Comparison of ENCODE assay signal across 31 cellular contexts in genomic region chr17:81575836-81576235, GRCh38. TPM values are rescaled to one million over a fixed set of nuclear protein-coding genes. Genes with fewer than 3 reads are reported as not detected.
A peak's percentile ranks its signal among the peaks of the same experiment; 100 is the strongest.
DNase-seq lines count a peak whose midpoint lies in the region; ATAC-seq, FAIRE-seq and TF ChIP-seq lines count a peak whose summit lies in the region.
"Had no signal": no experiment of that assay in that cellular context is flagged by ENCODE, and none has a peak within 500 bp of the region (broad histone marks: within the 10 kb centered on the region; RNA-seq: fewer than 3 reads in every experiment).

No MANE protein-coding gene starts in this region.

- POLR2A ChIA-PET in MCF 10A (lab: Yijun Ruan, JAX) = interaction anchor here (0.7 to 3.3 kb wide), 7 partner anchors 10 to 337 kb away, joined by 3 to 41 read pairs (median 7); partner anchors contain the start of genes ACTG1, FAAP100, NDUFAF8 and TEPSIN
- POLR2A ChIA-PET in RWPE1 (lab: Yijun Ruan, JAX; ENCODE audit: low non-redundant PET) = no interaction called here
- POLR2A ChIA-PET in endothelial cell of umbilical vein (lab: Charles Lee) = interaction anchor here (1.0 to 1.5 kb wide), 4 partner anchors 9 to 23 kb away, joined by 3 to 13 read pairs (median 4); partner anchors contain the start of gene FAAP100

- intact Hi-C loops in MCF 10A (cut with micrococcal nuclease) = loop anchor here (1.0 kb wide), 1 partner anchor 24 kb away; the partner anchor contains the start of gene FAAP100
- intact Hi-C loops in breast epithelium (cut with DNase I; ENCODE audit: low total_unique reads) = no loop called here
- intact Hi-C loops in endothelial cell of umbilical vein (cut with micrococcal nuclease) = loop anchor here (1.0 to 2.0 kb wide), 2 partner anchors 10 to 23 kb away; partner anchors contain the start of gene FAAP100
- intact Hi-C loops in thyroid gland (cut with DNase I) = no loop called here

- dilution Hi-C loops in endothelial cell of umbilical vein (cut with MboI; ENCODE audit: extremely low pct_ligation_motif_present, low sequenced_read_pairs) = no loop called here

- BruUV-seq in MCF 10A (replicated peaks; lab: Mats Ljungman, UMichigan) = no TSS peak
- BruUV-seq in endothelial cell of umbilical vein (replicated peaks; lab: Mats Ljungman, UMichigan) = no TSS peak

- H3K36me3 Mint-ChIP-seq in MCF 10A (ENCODE audit: insufficient read depth, unreplicated experiment) = peaks cover 38% of the 10 kb centered on the region

- TF ChIP-seq CTCF in MCF 10A (IDR thresholded peaks at IDR 0.05; ENCODE audit: unreplicated experiment) = no peak
- TF ChIP-seq CTCF in breast epithelium (IDR thresholded peaks at IDR 0.05) = no peak
- TF ChIP-seq CTCF in RWPE1 (conservative IDR thresholded peaks at IDR 0.05; ENCODE audit: low read depth) = no peak
- no peak for TF ChIP-seq CTCF in endothelial cell of umbilical vein (IDR thresholded peaks at IDR 0.05; ENCODE audit: extremely low read depth in 1 of 2, insufficient read depth in 1 of 2, low read depth in 1 of 2, low read length in 2 of 2)
- no peak for TF ChIP-seq CTCF in thyroid gland (IDR thresholded peaks at IDR 0.05)

- H3K4me3 ChIP-seq in breast epithelium = no peak overlapping the region
- no peak overlapping the region for H3K4me3 ChIP-seq in endothelial cell of umbilical vein (replicated peaks in 1 of 3; ENCODE audit: insufficient read depth in 1 of 3, low read depth in 1 of 3, low read length in 3 of 3)
- H3K4me3 ChIP-seq in thyroid gland (replicated peaks in 1 of 3) = no peak overlapping the region
- H3K4me3 ChIP-seq: HAP-1, psoas muscle, sigmoid colon, transverse colon had no signal

- FAIRE-seq in endothelial cell of umbilical vein (lab: Jason Lieb, UNC) = no peak
- FAIRE-seq: endometrium, islet of Langerhans had no signal

- peaks cover 44% of the 10 kb centered on the region for H3K79me2 ChIP-seq in endothelial cell of umbilical vein (ENCODE audit: control insufficient read depth, insufficient read depth, low read length)

- no peaks in the 10 kb centered on the region for H3K27me3 ChIP-seq in breast epithelium
- H3K27me3 ChIP-seq in endothelial cell of umbilical vein (ENCODE audit: control insufficient read depth in 2 of 2, insufficient read depth in 2 of 2, low read length in 2 of 2) = no peaks in the 10 kb centered on the region
- H3K27me3 ChIP-seq in thyroid gland = no peaks in the 10 kb centered on the region
- H3K27me3 ChIP-seq: neutrophil, sigmoid colon, transverse colon had no signal

- no peaks in the 10 kb centered on the region for H4K20me1 ChIP-seq in endothelial cell of umbilical vein (replicated peaks; ENCODE audit: control insufficient read depth, extremely low read depth, insufficient read depth, low read length)

- DNase-seq in MCF 10A (ENCODE audit: unreplicated experiment) (no peak), breast epithelium (ENCODE audit: low spot score in 2 of 2) (no peak), RWPE1 (ENCODE audit: low spot score) (no peak), endothelial cell of umbilical vein (ENCODE audit: low read depth, low spot score) (no peak), thyroid gland (peak in 1 of 2 donors; percentile 49), epidermal melanocyte (ENCODE audit: insufficient read length, low spot score) (no peak), NCI-H2196 treated with DMSO at 0.1 percent for 48 hours (lab: John Stamatoyannopoulos, UW; ENCODE audit: unreplicated experiment) (no peak)
- DNase-seq: activated CD4-positive, alpha-beta T cell treated with anti-CD3 and anti-CD28 coated beads, Interleukin-2, amount 10 ng/mL, durations not matched to agents 7 days and 5 days; activated CD8-positive, alpha-beta memory T cell treated with anti-CD3 and anti-CD28 coated beads, Interleukin-2, amount 10 ng/mL, durations not matched to agents 7 days and 5 days; activated naive CD4-positive, alpha-beta T cell treated with anti-CD3 and anti-CD28 coated beads for 36 hours; amygdala; caudate nucleus; DND-41; left ventricle myocardium inferior; naive B cell; NCI-H1436; NCI-H2107; NCI-H446; psoas muscle; SHP77; sigmoid colon; stimulated activated CD8-positive, alpha-beta memory T cell treated with anti-CD3 and anti-CD28 coated beads, Interleukin-4, amount 100 ng/mL, for 48 hours; stimulated activated naive CD8-positive, alpha-beta T cell treated with anti-CD3 and anti-CD28 coated beads, Interleukin-15, amount 100 ng/mL, for 72 hours; transverse colon had no signal

- H3K4me1 ChIP-seq in breast epithelium = no peaks in the 10 kb centered on the region
- peaks cover 27% of the 10 kb centered on the region for H3K4me1 ChIP-seq in endothelial cell of umbilical vein (ENCODE audit: control insufficient read depth, extremely low read depth, insufficient read depth, low read length)
- peaks cover 29 to 38% of the 10 kb centered on the region in 2 donors for H3K4me1 ChIP-seq in thyroid gland

- H3K4me2 ChIP-seq in endothelial cell of umbilical vein (ENCODE audit: insufficient read depth, low read length) = peak overlapping the region; percentile 75
- H3K4me2 ChIP-seq: KMS-11 had no signal

- 48 to 66% methylated on average over 3 of the region's 3 CpGs for WGBS in thyroid gland, 2 donors

- H3K27ac Mint-ChIP-seq in MCF 10A (ENCODE audit: low read depth, unreplicated experiment) = peak overlapping the region; percentile 71
- H3K27ac Mint-ChIP-seq: activated CD4-positive, alpha-beta T cell treated with anti-CD3 and anti-CD28 coated beads, Interleukin-2, amount 10 ng/mL, durations not matched to agents 7 days and 5 days; activated CD8-positive, alpha-beta memory T cell treated with anti-CD3 and anti-CD28 coated beads, Interleukin-2, amount 10 ng/mL, durations not matched to agents 7 days and 5 days; activated naive CD4-positive, alpha-beta T cell treated with anti-CD3 and anti-CD28 coated beads for 36 hours; stimulated activated naive CD8-positive, alpha-beta T cell treated with anti-CD3 and anti-CD28 coated beads, Interleukin-15, amount 100 ng/mL, for 72 hours had no signal

- H3K9me3 ChIP-seq in breast epithelium (no peaks in the 10 kb centered on the region), endothelial cell of umbilical vein (replicated peaks; ENCODE audit: control insufficient read depth, insufficient read depth, low read length) (no peaks in the 10 kb centered on the region), thyroid gland (no peaks in the 10 kb centered on the region)
- H3K9me3 ChIP-seq: HAP-1, left ventricle myocardium inferior, neutrophil, psoas muscle, sigmoid colon, transverse colon had no signal

- TF ChIP-seq POLR2A in breast epithelium (IDR thresholded peaks at IDR 0.05) (no peak), endothelial cell of umbilical vein (IDR thresholded peaks at IDR 0.05; ENCODE audit: low read depth, low read length) (no peak), thyroid gland (IDR thresholded peaks at IDR 0.05) (no peak)

- no peak for ATAC-seq in GM19351 (IDR thresholded peaks at IDR 0.05; ENCODE audit: unreplicated experiment)
- ATAC-seq: activated CD8-positive, alpha-beta memory T cell treated with anti-CD3 and anti-CD28 coated beads, Interleukin-2, amount 10 ng/mL, durations not matched to agents 7 days and 5 days; stimulated activated naive CD8-positive, alpha-beta T cell treated with anti-CD3 and anti-CD28 coated beads, Interleukin-15, amount 100 ng/mL, for 72 hours; WTC11 had no signal

- no peaks in the 10 kb centered on the region for H3K27me3 Mint-ChIP-seq in MCF 10A (ENCODE audit: insufficient read depth, unreplicated experiment)
- H3K27me3 Mint-ChIP-seq: activated CD4-positive, alpha-beta T cell treated with anti-CD3 and anti-CD28 coated beads, Interleukin-2, amount 10 ng/mL, durations not matched to agents 7 days and 5 days; activated CD8-positive, alpha-beta memory T cell treated with anti-CD3 and anti-CD28 coated beads, Interleukin-2, amount 10 ng/mL, durations not matched to agents 7 days and 5 days; naive B cell; stimulated activated naive CD8-positive, alpha-beta T cell treated with anti-CD3 and anti-CD28 coated beads, Interleukin-15, amount 100 ng/mL, for 72 hours had no signal

- H3K9me1 ChIP-seq in endothelial cell of umbilical vein (replicated peaks; ENCODE audit: control insufficient read depth, extremely low read depth, insufficient read depth, low read length) = no peaks in the 10 kb centered on the region

- no peak overlapping the region for H3K27ac ChIP-seq in breast epithelium
- H3K27ac ChIP-seq in RWPE1 = peak overlapping the region; percentile 41; the same call in 1 of the 2 replicates
- peak overlapping the region; percentile 81 for H3K27ac ChIP-seq in endothelial cell of umbilical vein (ENCODE audit: insufficient read depth, low read depth, low read length)
- peak overlapping the region in 2 of 3 donors; percentile 0 to 1 for H3K27ac ChIP-seq in thyroid gland
- H3K27ac ChIP-seq: KMS-11, psoas muscle, transverse colon had no signal

- CTCF ChIA-PET in MCF 10A (lab: Yijun Ruan, JAX) (interaction anchor here (0.6 to 1.0 kb wide), 2 partner anchors 9 to 23 kb away, joined by 3 to 4 read pairs; no protein-coding TSS in a partner anchor), RWPE1 (lab: Yijun Ruan, JAX) (no interaction called here), endothelial cell of umbilical vein (lab: Charles Lee) (interaction anchor here (1.9 to 2.7 kb wide), 3 partner anchors 9 to 25 kb away, joined by 7 to 18 read pairs (median 8); no protein-coding TSS in a partner anchor)

- H3K9ac ChIP-seq in endothelial cell of umbilical vein (replicated peaks; ENCODE audit: extremely low read depth, insufficient read depth, low read length) = peak overlapping the region; percentile 47
- H3K9ac ChIP-seq: KMS-11 had no signal

- H3K36me3 ChIP-seq in breast epithelium (no peaks in the 10 kb centered on the region), endothelial cell of umbilical vein (ENCODE audit: control insufficient read depth in 2 of 2, extremely low read depth in 1 of 2, insufficient read depth in 2 of 2, low read length in 2 of 2) (peaks cover 22 to 23% of the 10 kb centered on the region in 2 experiments), thyroid gland (peaks cover 12 to 20% of the 10 kb centered on the region in 2 donors)

- H3K4me1 Mint-ChIP-seq in MCF 10A (ENCODE audit: insufficient read depth, unreplicated experiment) = peaks cover 44% of the 10 kb centered on the region
- H3K4me1 Mint-ChIP-seq: activated CD8-positive, alpha-beta memory T cell treated with anti-CD3 and anti-CD28 coated beads, Interleukin-2, amount 10 ng/mL, durations not matched to agents 7 days and 5 days; WTC11 had no signal

- no peak overlapping the region for H2AFZ ChIP-seq in endothelial cell of umbilical vein (ENCODE audit: low read depth, low read length)

- H3K9me3 Mint-ChIP-seq in MCF 10A (ENCODE audit: unreplicated experiment) = no peaks in the 10 kb centered on the region
- H3K9me3 Mint-ChIP-seq: activated CD4-positive, alpha-beta T cell treated with anti-CD3 and anti-CD28 coated beads, Interleukin-2, amount 10 ng/mL, durations not matched to agents 7 days and 5 days; activated naive CD4-positive, alpha-beta T cell treated with anti-CD3 and anti-CD28 coated beads for 36 hours; naive B cell; stimulated activated naive CD8-positive, alpha-beta T cell treated with anti-CD3 and anti-CD28 coated beads, Interleukin-15, amount 100 ng/mL, for 72 hours; WTC11 had no signal

- peak overlapping the region; percentile 51 for H3K4me3 Mint-ChIP-seq in MCF 10A (ENCODE audit: unreplicated experiment)
- H3K4me3 Mint-ChIP-seq: activated CD4-positive, alpha-beta T cell treated with anti-CD3 and anti-CD28 coated beads, Interleukin-2, amount 10 ng/mL, durations not matched to agents 7 days and 5 days; activated CD8-positive, alpha-beta memory T cell treated with anti-CD3 and anti-CD28 coated beads, Interleukin-2, amount 10 ng/mL, durations not matched to agents 7 days and 5 days; activated naive CD4-positive, alpha-beta T cell treated with anti-CD3 and anti-CD28 coated beads for 36 hours; naive B cell; stimulated activated naive CD8-positive, alpha-beta T cell treated with anti-CD3 and anti-CD28 coated beads, Interleukin-15, amount 100 ng/mL, for 72 hours; WTC11 had no signal

RNA-seq across cellular contexts. Expression of gene FAAP100, which starts 23.7 kb away (rescaled TPM):
- total RNA-seq in MCF 10A (2022) = 23.4 and 32.5 TPM in 2 replicates
- 10 to 100 TPM; 13.0 to 23.1 (median 20.6) TPM for total RNA-seq in breast epithelium
- 50.2 and 54.3 TPM in 2 replicates for total RNA-seq in endothelial cell of umbilical vein
- 35.4 and 40.4 TPM in 2 replicates for polyA plus RNA-seq in endothelial cell of umbilical vein
- 18.0 and 31.7 TPM in 2 replicates for polyA plus RNA-seq in endothelial cell of umbilical vein (2011; cell fraction: cytosol; rRNA removed)
- 58.5 and 65.6 TPM in 2 replicates for polyA plus RNA-seq in endothelial cell of umbilical vein (2011; cell fraction: nucleus; rRNA removed)
- polyA plus RNA-seq in endothelial cell of umbilical vein (2012) = 17.9 and 28.1 TPM in 2 replicates
- 21.6 and 30.8 TPM in 2 replicates for polyA minus RNA-seq in endothelial cell of umbilical vein
- polyA minus RNA-seq in endothelial cell of umbilical vein (2011; cell fraction: cytosol; rRNA and poly(A)+ RNA removed) = 7.8 TPM
- 34.6 and 44.7 TPM in 2 replicates for polyA minus RNA-seq in endothelial cell of umbilical vein (2011; cell fraction: nucleus; rRNA and poly(A)+ RNA removed)
- 10 to 100 TPM; 24.1 to 35.2 (median 31.0) TPM for total RNA-seq in thyroid gland

RNA-seq across cellular contexts. Expression of gene FSCN2, which starts 47.7 kb away (rescaled TPM):
- total RNA-seq in MCF 10A (2022) (0.37 TPM in 1 of 2 replicates, not detected in the other), breast epithelium (1 to 10 TPM in 2 of 3 donors, under 1 TPM in 1; 0.48 to 3.2 (median 1.6) TPM), endothelial cell of umbilical vein (0.58 and 0.71 TPM in 2 replicates), thyroid gland (10 to 100 TPM in 3 of 4 donors, 1 to 10 TPM in 1; 9.7 to 20.7 (median 17.0) TPM)
- 0.32 and 0.46 TPM in 2 replicates for polyA plus RNA-seq in endothelial cell of umbilical vein
- polyA plus RNA-seq in endothelial cell of umbilical vein (2011; cell fraction: cytosol; rRNA removed) = 0.06 and 0.10 TPM in 2 replicates
- polyA plus RNA-seq in endothelial cell of umbilical vein (2011; cell fraction: nucleus; rRNA removed) = 0.43 and 0.87 TPM in 2 replicates
- polyA plus RNA-seq in endothelial cell of umbilical vein (2012) = 0.12 and 0.25 TPM in 2 replicates
- 0.41 TPM in 1 of 2 replicates, not detected in the other for polyA minus RNA-seq in endothelial cell of umbilical vein
- 1.1 TPM for polyA minus RNA-seq in endothelial cell of umbilical vein (2011; cell fraction: cytosol; rRNA and poly(A)+ RNA removed)
- 0.67 and 1.4 TPM in 2 replicates for polyA minus RNA-seq in endothelial cell of umbilical vein (2011; cell fraction: nucleus; rRNA and poly(A)+ RNA removed)
- total RNA-seq: activated naive CD4-positive, alpha-beta T cell treated with anti-CD3 and anti-CD28 coated beads for 36 hours had no signal

Comparison
In these comparisons a context has a peak if more than half of its experiments do, and no peak if none do; other contexts are left out.
1. intact Hi-C loops: an anchor here in MCF 10A (1.0 kb wide) and endothelial cell of umbilical vein (1.0 to 2.0 kb wide); none called in breast epithelium and thyroid gland.
2. H3K27ac ChIP-seq: peak in RWPE1 (single experiment), endothelial cell of umbilical vein (single experiment) and thyroid gland (2 of 3); none in breast epithelium (0 of 2).